ENCODE assay signal across 8 cellular contexts in genomic region chr17:39753514-39754160, GRCh38. TPM values are rescaled to one million over a fixed set of nuclear protein-coding genes. Genes with fewer than 3 reads are reported as not detected.
DNase-seq lines count a peak whose midpoint lies in the region; ATAC-seq and TF ChIP-seq lines count a peak whose summit lies in the region.

No MANE protein-coding gene starts in this region.

- CTCF ChIA-PET in HEK293 (lab: Yijun Ruan, JAX), result interaction anchor here (0.6 to 10.1 kb wide), 25 partner anchors 9 to 518 kb away, joined by 3 to 140 read pairs (median 4); partner anchors contain the start of genes MIEN1, PNMT and PPP1R1B

- POLR2A ChIA-PET in HEK293 (lab: Yijun Ruan, JAX), result interaction anchor here (1.0 to 2.3 kb wide), 5 partner anchors 14 to 82 kb away, joined by 3 to 8 read pairs (median 4); partner anchors contain the start of genes ERBB2 and MIEN1

- peak; percentile 34 for TF ChIP-seq POLR2A in prostate gland (IDR thresholded peaks at IDR 0.05)

- no peaks in the 10 kb centered on the region for H3K9me3 Mint-ChIP-seq in activated T-helper 17 cell treated with anti-CD3 and anti-CD28 coated beads, Interleukin-2, amount 50 U/mL, for 72 hours

- H3K4me3 ChIP-seq in ACC112 (ENCODE audit: low read depth, low read length), result peak overlapping the region; percentile 81
- peak overlapping the region; percentile 69 for H3K4me3 ChIP-seq in GM06990 (replicated peaks; ENCODE audit: low read depth, low read length)
- peak overlapping the region; percentile 50 for H3K4me3 ChIP-seq in HEK293 (ENCODE audit: low read depth, low read length)
- H3K4me3 ChIP-seq in cardiac muscle cell, result peak overlapping the region; percentile 32
- peak overlapping the region; percentile 61 for H3K4me3 ChIP-seq in prostate gland

- H3K27me3 ChIP-seq in ACC112 (ENCODE audit: insufficient read depth, low read length), result no peaks in the 10 kb centered on the region; the same call in 1 of the 2 replicates
- no peaks in the 10 kb centered on the region for H3K27me3 ChIP-seq in GM06990 (replicated peaks; ENCODE audit: control insufficient read depth, insufficient read depth, low read length)
- no peaks in the 10 kb centered on the region for H3K27me3 ChIP-seq in cardiac muscle cell
- no peaks in the 10 kb centered on the region for H3K27me3 ChIP-seq in prostate gland (replicated peaks; ENCODE audit: insufficient read depth)

- no peaks in the 10 kb centered on the region for H3K27me3 Mint-ChIP-seq in activated T-helper 17 cell treated with anti-CD3 and anti-CD28 coated beads, Interleukin-2, amount 50 U/mL, for 72 hours

- peaks cover 12% of the 10 kb centered on the region for H3K36me3 Mint-ChIP-seq in activated T-helper 17 cell treated with anti-CD3 and anti-CD28 coated beads, Interleukin-2, amount 50 U/mL, for 72 hours (ENCODE audit: low read depth)

- TF ChIP-seq CTCF in GM06990 (IDR thresholded peaks at IDR 0.05; ENCODE audit: insufficient read depth, low read length, poor library complexity, severe bottlenecking), result no peak
- no peak for TF ChIP-seq CTCF in HEK293 (tag by site-specific recombination; IDR thresholded peaks at IDR 0.05)
- no peak for TF ChIP-seq CTCF in cardiac muscle cell (IDR thresholded peaks at IDR 0.05; ENCODE audit: low read depth, low read length)
- no peak for TF ChIP-seq CTCF in prostate gland (IDR thresholded peaks at IDR 0.05)

- H3K36me3 ChIP-seq in ACC112 (ENCODE audit: insufficient read depth, low read length) (no peaks in the 10 kb centered on the region), GM06990 (ENCODE audit: control insufficient read depth, insufficient read depth, low read length) (no peaks in the 10 kb centered on the region), HEK293 (ENCODE audit: control insufficient read depth in 2 of 2, insufficient read depth in 1 of 2, low read length in 2 of 2) (no peaks in the 10 kb centered on the region), cardiac muscle cell (no peaks in the 10 kb centered on the region), prostate gland (no peaks in the 10 kb centered on the region)

- peaks cover 21% of the 10 kb centered on the region for H3K4me1 ChIP-seq in ACC112 (ENCODE audit: control insufficient read depth, insufficient read depth, low read length, unreplicated experiment)
- H3K4me1 ChIP-seq in HEK293 (ENCODE audit: control insufficient read depth, insufficient read depth, low read length), result peaks cover 4% of the 10 kb centered on the region; the same call in 1 of the 2 replicates
- H3K4me1 ChIP-seq in cardiac muscle cell (ENCODE audit: low read depth), result peaks cover 18% of the 10 kb centered on the region
- H3K4me1 ChIP-seq in prostate gland (replicated peaks), result no peaks in the 10 kb centered on the region

- peak overlapping the region; percentile 38; the same call in 1 of the 2 replicates for H3K27ac ChIP-seq in ACC112 (ENCODE audit: low read depth, low read length)
- H3K27ac ChIP-seq in HEK293 (ENCODE audit: extremely low read depth, low read depth, low read length), result peak overlapping the region; percentile 87
- no peak overlapping the region for H3K27ac ChIP-seq in cardiac muscle cell
- peak overlapping the region; percentile 85 to 88 for H3K27ac ChIP-seq in prostate gland

- DNase-seq in GM06990 (ENCODE audit: extremely low read depth, insufficient read length), result no peak
- peak; percentile 57 for DNase-seq in MV-4-11 (lab: John Stamatoyannopoulos, UW)
- no peak for DNase-seq in cardiac muscle cell (ENCODE audit: low read depth in 1 of 2, low spot score in 1 of 2)
- peak; percentile 27 for DNase-seq in prostate gland (ENCODE audit: low spot score)
- DNase-seq in GOT3 (lab: John Stamatoyannopoulos, UW), result no peak

- H3K4me1 Mint-ChIP-seq in activated T-helper 17 cell treated with anti-CD3 and anti-CD28 coated beads, Interleukin-2, amount 50 U/mL, for 72 hours, result peaks cover 37% of the 10 kb centered on the region

- H3K79me2 ChIP-seq in ACC112 (ENCODE audit: control insufficient read depth, insufficient read depth, low read length, unreplicated experiment), result no peaks in the 10 kb centered on the region

- peak overlapping the region; percentile 76 for H3K4me3 Mint-ChIP-seq in activated T-helper 17 cell treated with anti-CD3 and anti-CD28 coated beads, Interleukin-2, amount 50 U/mL, for 72 hours

- H2AFZ ChIP-seq in ACC112 (ENCODE audit: low read length, unreplicated experiment), result peak overlapping the region; percentile 78

- H3K9me3 ChIP-seq in HEK293 (ENCODE audit: control insufficient read depth, insufficient read depth, low read depth, low read length) (no peaks in the 10 kb centered on the region), cardiac muscle cell (ENCODE audit: low read depth) (no peaks in the 10 kb centered on the region), prostate gland (no peaks in the 10 kb centered on the region)

- 11% methylated on average over 42 of the region's 55 CpGs for WGBS in prostate gland

- ATAC-seq in activated T-helper 17 cell treated with anti-CD3 and anti-CD28 coated beads, Interleukin-2, amount 50 U/mL, for 72 hours (replicated peaks), result peak; percentile 30

- peak overlapping the region; percentile 97 for H3K27ac Mint-ChIP-seq in activated T-helper 17 cell treated with anti-CD3 and anti-CD28 coated beads, Interleukin-2, amount 50 U/mL, for 72 hours

- intact Hi-C loops in prostate gland (cut with DNase I), result loop anchor here (2.0 kb wide), 1 partner anchor 131 kb away; no protein-coding TSS in a partner anchor

TF ChIP-seq in HEK293, 187 proteins besides CTCF, POLR2A, EP300 and RAD21 (continues in another document):
- TF ChIP-seq ZNF169 (tag by site-specific recombination; IDR thresholded peaks at IDR 0.05) (no peak), ZNF121 (tag by site-specific recombination; IDR thresholded peaks at IDR 0.05) (no peak), ZNF211 (tag by site-specific recombination; IDR thresholded peaks at IDR 0.05; ENCODE audit: low read depth) (no peak), ZNF837 (tag by site-specific recombination; IDR thresholded peaks at IDR 0.05) (no peak), KLF1 (tag by site-specific recombination; IDR thresholded peaks at IDR 0.05) (peak; percentile 17; the same call in 1 of the 2 replicates), KLF9 (tag by site-specific recombination; IDR thresholded peaks at IDR 0.05; ENCODE audit: low read depth) (no peak), ZNF629 (tag by site-specific recombination; IDR thresholded peaks at IDR 0.05) (no peak), SP3 (tag by site-specific recombination; IDR thresholded peaks at IDR 0.05) (no peak), MYNN (tag by site-specific recombination; IDR thresholded peaks at IDR 0.05; ENCODE audit: borderline replicate concordance) (no peak), ZNF777 (tag by site-specific recombination; IDR thresholded peaks at IDR 0.05; ENCODE audit: borderline replicate concordance) (peak; percentile 57; the same call in 1 of the 2 replicates), GFI1B (tag by site-specific recombination; IDR thresholded peaks at IDR 0.05) (no peak), ZNF560 (tag by site-specific recombination; IDR thresholded peaks at IDR 0.05; ENCODE audit: borderline replicate concordance) (no peak), ZSCAN30 (tag by site-specific recombination; IDR thresholded peaks at IDR 0.05) (no peak), ZNF146 (tag by site-specific recombination; IDR thresholded peaks at IDR 0.05) (no peak), ZNF660 (tag by site-specific recombination; IDR thresholded peaks at IDR 0.05) (no peak), ZNF138 (tag by site-specific recombination; IDR thresholded peaks at IDR 0.05; ENCODE audit: borderline replicate concordance) (no peak), ZNF677 (tag by site-specific recombination; IDR thresholded peaks at IDR 0.05) (no peak), TCF7L2 (IDR thresholded peaks at IDR 0.05; ENCODE audit: borderline replicate concordance, low read depth, low read length) (peak; percentile 83; the same call in 1 of the 2 replicates)
- TF ChIP-seq, protein P1, sequence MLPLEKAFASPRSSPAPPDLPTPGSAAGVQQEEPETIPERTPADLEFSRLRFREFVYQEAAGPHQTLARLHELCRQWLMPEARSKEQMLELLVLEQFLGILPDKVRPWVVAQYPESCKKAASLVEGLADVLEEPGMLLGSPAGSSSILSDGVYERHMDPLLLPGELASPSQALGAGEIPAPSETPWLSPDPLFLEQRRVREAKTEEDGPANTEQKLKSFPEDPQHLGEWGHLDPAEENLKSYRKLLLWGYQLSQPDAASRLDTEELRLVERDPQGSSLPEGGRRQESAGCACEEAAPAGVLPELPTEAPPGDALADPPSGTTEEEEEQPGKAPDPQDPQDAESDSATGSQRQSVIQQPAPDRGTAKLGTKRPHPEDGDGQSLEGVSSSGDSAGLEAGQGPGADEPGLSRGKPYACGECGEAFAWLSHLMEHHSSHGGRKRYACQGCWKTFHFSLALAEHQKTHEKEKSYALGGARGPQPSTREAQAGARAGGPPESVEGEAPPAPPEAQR (tag by site-specific recombination; IDR thresholded peaks at IDR 0.05), result no peak
- TF ChIP-seq, protein P2, sequence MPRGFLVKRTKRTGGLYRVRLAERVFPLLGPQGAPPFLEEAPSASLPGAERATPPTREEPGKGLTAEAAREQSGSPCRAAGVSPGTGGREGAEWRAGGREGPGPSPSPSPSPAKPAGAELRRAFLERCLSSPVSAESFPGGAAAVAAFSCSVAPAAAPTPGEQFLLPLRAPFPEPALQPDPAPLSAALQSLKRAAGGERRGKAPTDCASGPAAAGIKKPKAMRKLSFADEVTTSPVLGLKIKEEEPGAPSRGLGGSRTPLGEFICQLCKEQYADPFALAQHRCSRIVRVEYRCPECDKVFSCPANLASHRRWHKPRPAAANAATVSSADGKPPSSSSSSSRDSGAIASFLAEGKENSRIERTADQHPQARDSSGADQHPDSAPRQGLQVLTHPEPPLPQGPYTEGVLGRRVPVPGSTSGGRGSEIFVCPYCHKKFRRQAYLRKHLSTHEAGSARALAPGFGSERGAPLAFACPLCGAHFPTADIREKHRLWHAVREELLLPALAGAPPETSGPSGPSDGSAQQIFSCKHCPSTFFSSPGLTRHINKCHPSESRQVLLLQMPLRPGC (tag by site-specific recombination; IDR thresholded peaks at IDR 0.05), result no peak

RNA-seq across cellular contexts. Expression of gene GRB7, which starts 15.9 kb away (rescaled TPM):
- total RNA-seq in activated T-helper 17 cell treated with anti-CD3 and anti-CD28 coated beads, Interleukin-2, amount 50 U/mL, for 72 hours, result under 1 TPM in 1 of 2 donors, not detected in 1; 0.40 TPM
- 1.9 and 6.6 TPM in 2 replicates for total RNA-seq in cardiac muscle cell
- 1.8 and 5.6 TPM in 2 replicates for polyA plus RNA-seq in cardiac muscle cell
- 10 to 100 TPM; 25.7 to 32.6 TPM for total RNA-seq in prostate gland

RNA-seq across cellular contexts. Expression of gene MIEN1, which starts 23.3 kb away (rescaled TPM):
- 10 to 100 TPM; 24.6 to 45.2 TPM for total RNA-seq in activated T-helper 17 cell treated with anti-CD3 and anti-CD28 coated beads, Interleukin-2, amount 50 U/mL, for 72 hours
- 31.6 and 64.3 TPM in 2 replicates for total RNA-seq in cardiac muscle cell
- 87.8 and 104 TPM in 2 replicates for polyA plus RNA-seq in cardiac muscle cell
- 100 to 1,000 TPM in 1 of 2 donors, 10 to 100 TPM in 1; 46.5 to 119 TPM for total RNA-seq in prostate gland

RNA-seq across cellular contexts. Expression of gene ERBB2, which starts 53.8 kb away (rescaled TPM):
- total RNA-seq in activated T-helper 17 cell treated with anti-CD3 and anti-CD28 coated beads, Interleukin-2, amount 50 U/mL, for 72 hours, result 1 to 10 TPM; 3.4 to 5.9 TPM
- total RNA-seq in cardiac muscle cell, result 293 and 310 TPM in 2 replicates
- polyA plus RNA-seq in cardiac muscle cell, result 194 and 235 TPM in 2 replicates
- 100 to 1,000 TPM; 112 to 172 TPM for total RNA-seq in prostate gland

Comparison
In these comparisons a context has a peak if more than half of its experiments do, and no peak if none do; other contexts are left out.
1. DNase-seq: peak in MV-4-11 (single experiment) and prostate gland (single experiment); none in GM06990 (single experiment), cardiac muscle cell (0 of 2) and GOT3 (single experiment).
2. RNA of gene ERBB2, which starts 53.8 kb away (total RNA-seq): 293 to 310 TPM in cardiac muscle cell and 112 to 172 TPM in prostate gland; 3.4 to 5.9 TPM in activated T-helper 17 cell treated with anti-CD3 and anti-CD28 coated beads, Interleukin-2, amount 50 U/mL, for 72 hours; every median in the first group is over 10 times any median in the second.
3. Peak in every context shown above with its lines, with median percentiles within 50 percentile points of each other: H3K4me3 ChIP-seq.